Comparison of ENCODE assay signal across 20 cellular contexts in genomic region chr5:56352808-56353590, GRCh38.
DNase-seq lines count a peak whose midpoint lies in the region; TF ChIP-seq lines count a peak whose summit lies in the region.
"Had no signal": no experiment of that assay in that cellular context is flagged by ENCODE, and none has a peak within 500 bp of the region (broad histone marks: within the 10 kb centered on the region; RNA-seq: fewer than 3 reads in every experiment).

No MANE protein-coding gene starts in this region.

- CTCF ChIA-PET in Calu3 (lab: Charles Lee) = no interaction called here

- peak overlapping the region; percentile 12 for H3K4me3 Mint-ChIP-seq in activated naive CD4-positive, alpha-beta T cell treated with anti-CD3 and anti-CD28 coated beads, Interleukin-2, amount 50 U/mL, for 24 hours
- H3K4me3 Mint-ChIP-seq in Calu3 (ENCODE audit: low read depth, unreplicated experiment) = no peak overlapping the region
- peak overlapping the region; percentile 30 for H3K4me3 Mint-ChIP-seq in activated naive CD8-positive, alpha-beta T cell
- H3K4me3 Mint-ChIP-seq in nephron = no peak overlapping the region
- H3K4me3 Mint-ChIP-seq: CD4-positive, CD25-positive, alpha-beta regulatory T cell; dendritic cell treated with granulocyte-macrophage colony-stimulating factor and Interleukin-4, amounts not matched to agents 40 ng/mL and 50 ng/mL, for 4 days; stimulated activated effector memory CD8-positive, alpha-beta T cell treated with anti-CD3 and anti-CD28 coated beads, Interleukin-12 subunit alpha, Interleukin-12 subunit beta, amount 100 ng/mL, for 72 hours had no signal

- no peak for DNase-seq in activated naive CD4-positive, alpha-beta T cell treated with Interleukin-2 at 50 U/mL for 16 hours
- no peak for DNase-seq in Calu3
- DNase-seq in H4 (ENCODE audit: low spot score) = no peak
- no peak for DNase-seq in NK-92 treated with Interleukin-12 subunit alpha and Interleukin-12 subunit beta, amount 100 ng/mL, for 24 hours (lab: John Stamatoyannopoulos, UW)
- DNase-seq in HK-2 (ENCODE audit: unreplicated experiment) = no peak
- DNase-seq: activated effector memory CD4-positive, alpha-beta T cell treated with anti-CD3 and anti-CD28 coated beads, Interleukin-2, amount 50 U/mL, for 16 hours; anterior cingulate cortex; caudate nucleus; CD4-positive, CD25-positive, alpha-beta regulatory T cell; DMS 273 treated with DMSO at 0.1 percent for 48 hours; NCI-H510A; occipital lobe; Peyer's patch; SJCRH30; testis had no signal

- H3K4me1 Mint-ChIP-seq in activated naive CD4-positive, alpha-beta T cell treated with anti-CD3 and anti-CD28 coated beads, Interleukin-2, amount 50 U/mL, for 24 hours = peaks cover 28% of the 10 kb centered on the region
- H3K4me1 Mint-ChIP-seq in Calu3 (ENCODE audit: low read depth, unreplicated experiment) (peaks cover 72% of the 10 kb centered on the region), nephron (peaks cover 53% of the 10 kb centered on the region)
- peaks cover 29% of the 10 kb centered on the region for H3K4me1 Mint-ChIP-seq in activated naive CD8-positive, alpha-beta T cell (ENCODE audit: low read depth)
- H3K4me1 Mint-ChIP-seq: stimulated activated effector memory CD8-positive, alpha-beta T cell treated with anti-CD3 and anti-CD28 coated beads, Interleukin-12 subunit alpha, Interleukin-12 subunit beta, amount 100 ng/mL, for 72 hours had no signal

- no TSS peak for BruUV-seq in Calu3 (replicated peaks; lab: Mats Ljungman, UMichigan)

- no peaks in the 10 kb centered on the region for H3K9me3 Mint-ChIP-seq in activated naive CD4-positive, alpha-beta T cell treated with anti-CD3 and anti-CD28 coated beads, Interleukin-2, amount 50 U/mL, for 24 hours
- H3K9me3 Mint-ChIP-seq in Calu3 (ENCODE audit: low read depth, unreplicated experiment) (no peaks in the 10 kb centered on the region), nephron (no peaks in the 10 kb centered on the region)
- no peaks in the 10 kb centered on the region for H3K9me3 Mint-ChIP-seq in activated naive CD8-positive, alpha-beta T cell (ENCODE audit: low read depth)
- H3K9me3 Mint-ChIP-seq: dendritic cell treated with granulocyte-macrophage colony-stimulating factor and Interleukin-4, amounts not matched to agents 40 ng/mL and 50 ng/mL, for 4 days; stimulated activated effector memory CD8-positive, alpha-beta T cell treated with anti-CD3 and anti-CD28 coated beads, Interleukin-12 subunit alpha, Interleukin-12 subunit beta, amount 100 ng/mL, for 72 hours had no signal

- intact Hi-C loops in Calu3 (cut with micrococcal nuclease; ENCODE audit: unreplicated experiment) = no loop called here

- peak overlapping the region; percentile 66 for H3K27ac Mint-ChIP-seq in activated naive CD4-positive, alpha-beta T cell treated with anti-CD3 and anti-CD28 coated beads, Interleukin-2, amount 50 U/mL, for 24 hours
- H3K27ac Mint-ChIP-seq in Calu3 (ENCODE audit: unreplicated experiment) (peak overlapping the region; percentile 45), nephron (peak overlapping the region; percentile 86 to 93 (median 88))
- peak overlapping the region; percentile 91 for H3K27ac Mint-ChIP-seq in activated naive CD8-positive, alpha-beta T cell
- H3K27ac Mint-ChIP-seq: CD4-positive, CD25-positive, alpha-beta regulatory T cell; dendritic cell treated with granulocyte-macrophage colony-stimulating factor and Interleukin-4, amounts not matched to agents 40 ng/mL and 50 ng/mL, for 4 days; stimulated activated effector memory CD8-positive, alpha-beta T cell treated with anti-CD3 and anti-CD28 coated beads, Interleukin-12 subunit alpha, Interleukin-12 subunit beta, amount 100 ng/mL, for 72 hours had no signal

- no peaks in the 10 kb centered on the region for H3K27me3 Mint-ChIP-seq in activated naive CD4-positive, alpha-beta T cell treated with anti-CD3 and anti-CD28 coated beads, Interleukin-2, amount 50 U/mL, for 24 hours
- no peaks in the 10 kb centered on the region for H3K27me3 Mint-ChIP-seq in Calu3 (ENCODE audit: unreplicated experiment)
- no peaks in the 10 kb centered on the region for H3K27me3 Mint-ChIP-seq in activated naive CD8-positive, alpha-beta T cell
- no peaks in the 10 kb centered on the region for H3K27me3 Mint-ChIP-seq in nephron (ENCODE audit: low read depth)

- no peaks in the 10 kb centered on the region for H3K36me3 Mint-ChIP-seq in activated naive CD4-positive, alpha-beta T cell treated with anti-CD3 and anti-CD28 coated beads, Interleukin-2, amount 50 U/mL, for 24 hours
- H3K36me3 Mint-ChIP-seq in Calu3 (ENCODE audit: insufficient read depth, unreplicated experiment) (peaks cover 19% of the 10 kb centered on the region), nephron (ENCODE audit: low read depth) (no peaks in the 10 kb centered on the region)
- no peaks in the 10 kb centered on the region for H3K36me3 Mint-ChIP-seq in activated naive CD8-positive, alpha-beta T cell
- H3K36me3 Mint-ChIP-seq: CD4-positive, CD25-positive, alpha-beta regulatory T cell; stimulated activated effector memory CD8-positive, alpha-beta T cell treated with anti-CD3 and anti-CD28 coated beads, Interleukin-12 subunit alpha, Interleukin-12 subunit beta, amount 100 ng/mL, for 72 hours had no signal

- TF ChIP-seq CTCF in Calu3 (IDR thresholded peaks at IDR 0.05; ENCODE audit: unreplicated experiment) (no peak), nephron (IDR thresholded peaks at IDR 0.05; ENCODE audit: unreplicated experiment in 3 of 3) (no peak)

Comparison
In these comparisons a context has a peak if more than half of its experiments do, and no peak if none do; other contexts are left out.
1. H3K4me3 Mint-ChIP-seq: peak in activated naive CD4-positive, alpha-beta T cell treated with anti-CD3 and anti-CD28 coated beads, Interleukin-2, amount 50 U/mL, for 24 hours (single experiment) and activated naive CD8-positive, alpha-beta T cell (single experiment); none in Calu3 (single experiment) and nephron (0 of 3).
2. Peak in every context shown above with its lines, with median percentiles within 50 percentile points of each other: H3K27ac Mint-ChIP-seq.